Comparison of ENCODE assay signal across 13 cellular contexts in the genomic region with DNA sequence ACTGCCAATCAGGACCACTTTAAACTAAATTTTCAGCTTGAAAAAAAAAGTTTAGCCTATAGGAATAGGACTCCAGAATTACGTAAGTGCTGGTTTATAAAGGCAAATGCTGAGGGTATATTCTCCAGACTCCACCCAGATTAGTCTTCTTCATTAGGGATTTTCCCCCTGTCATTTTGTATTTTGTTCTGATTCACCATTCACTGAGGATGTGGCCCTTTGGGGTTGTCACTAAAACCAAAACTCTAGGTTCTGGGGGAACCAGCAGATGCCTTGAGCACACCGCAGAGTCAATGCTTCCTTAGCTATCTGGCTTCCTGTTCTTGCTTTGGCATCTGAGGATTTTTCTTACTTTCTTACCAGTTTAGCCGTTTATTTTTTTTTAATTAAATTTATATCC. TPM values are rescaled to one million over a fixed set of nuclear protein-coding genes. Genes with fewer than 3 reads are reported as not detected.
A peak's percentile ranks its signal among the peaks of the same experiment; 100 is the strongest.
DNase-seq lines count a peak whose midpoint lies in the region; ATAC-seq and TF ChIP-seq lines count a peak whose summit lies in the region.
"Had no signal": no experiment of that assay in that cellular context is flagged by ENCODE, and none has a peak within 500 bp of the region (broad histone marks: within the 10 kb centered on the region; RNA-seq: fewer than 3 reads in every experiment).

No MANE protein-coding gene starts in this region.

- WGBS in ovary, 3 donors = 78 to 93% (median 92%) methylated on average over 3 of the region's 3 CpGs

- H3K27me3 ChIP-seq in ovary = no peaks in the 10 kb centered on the region

- no peak for TF ChIP-seq POLR2A in ovary (IDR thresholded peaks at IDR 0.05)

- H3K27ac ChIP-seq in ovary = no peak overlapping the region
- H3K27ac ChIP-seq: epithelial cell of prostate, SK-N-MC had no signal

- peak; percentile 27 for DNase-seq in stimulated activated CD4-positive, alpha-beta T cell treated with anti-CD3 and anti-CD28 coated beads, Interleukin-15, amount 100 ng/mL, for 24 hours
- no peak for DNase-seq in stimulated activated CD4-positive, alpha-beta T cell treated with anti-CD3 and anti-CD28 coated beads, Interleukin-2, amount 100 ng/mL, for 24 hours
- DNase-seq in Ammon's horn (ENCODE audit: low spot score) = no peak
- DNase-seq in ovary = no peak
- no peak for DNase-seq in activated effector memory CD4-positive, alpha-beta T cell treated with anti-CD3 and anti-CD28 coated beads, Interleukin-2, amount 50 U/mL, for 16 hours
- DNase-seq: MM.1S, NCI-H526 had no signal

- H3K4me3 ChIP-seq in ovary = no peak overlapping the region
- H3K4me3 ChIP-seq: SK-N-MC had no signal

- H3K4me1 ChIP-seq in ovary (ENCODE audit: insufficient read depth) = no peaks in the 10 kb centered on the region

- no peaks in the 10 kb centered on the region for H3K9me3 ChIP-seq in ovary

- TF ChIP-seq CTCF in ovary (IDR thresholded peaks at IDR 0.05) = no peak

- TF ChIP-seq EP300 in ovary (IDR thresholded peaks at IDR 0.05) = no peak

- no peaks in the 10 kb centered on the region for H3K36me3 ChIP-seq in ovary

- intact Hi-C loops in ovary (cut with DNase I) = no loop called here

- peak; percentile 93 for ATAC-seq in GM21717 (IDR thresholded peaks at IDR 0.05; ENCODE audit: unreplicated experiment)
- ATAC-seq in HG03159 (IDR thresholded peaks at IDR 0.05; ENCODE audit: unreplicated experiment) = peak; percentile 99
- no peak for ATAC-seq in GM19324 (IDR thresholded peaks at IDR 0.05; ENCODE audit: low FRiP score, unreplicated experiment)

RNA-seq across cellular contexts. Expression of gene SCYGR4, which starts 10.5 kb away (rescaled TPM):
- total RNA-seq in ovary = not detected
- polyA plus RNA-seq in ovary = not detected
- total RNA-seq: myocyte had no signal

RNA-seq across cellular contexts. Expression of gene SCYGR3, which starts 13.1 kb away (rescaled TPM):
- total RNA-seq in ovary = not detected
- not detected for polyA plus RNA-seq in ovary
- total RNA-seq: myocyte had no signal

RNA-seq across cellular contexts. Expression of gene SCYGR2, which starts 29.1 kb away (rescaled TPM):
- total RNA-seq in ovary = not detected
- polyA plus RNA-seq in ovary = not detected
- total RNA-seq: myocyte had no signal

RNA-seq across cellular contexts. Expression of gene SCYGR5, which starts 38.8 kb away (rescaled TPM):
- total RNA-seq in ovary = not detected
- polyA plus RNA-seq in ovary = not detected
- total RNA-seq: myocyte had no signal
